ENCODE assay signal across 39 cellular contexts in the genomic region with DNA sequence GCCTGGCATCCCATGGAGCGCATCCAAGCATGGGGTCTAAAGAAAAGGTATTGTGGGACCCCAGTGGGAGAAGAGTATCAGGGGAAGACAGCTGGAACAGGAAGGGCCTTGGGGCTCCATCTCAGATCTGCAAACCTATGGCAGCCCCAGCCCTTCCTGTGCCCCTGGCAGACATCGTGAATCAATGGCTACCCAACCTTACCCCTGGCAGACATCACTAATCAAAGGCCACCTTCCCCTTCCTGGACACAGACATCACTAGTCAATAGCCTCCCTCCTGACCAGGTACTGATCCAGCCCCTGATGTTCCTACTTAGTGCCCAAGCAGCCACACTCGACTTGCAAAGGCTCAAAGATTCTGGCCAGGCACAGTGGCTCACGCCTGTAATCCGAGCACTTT. TPM values are rescaled to one million over a fixed set of nuclear protein-coding genes. Genes with fewer than 3 reads are reported as not detected.
"Had no signal": no experiment of that assay in that cellular context is flagged by ENCODE, and none has a peak within 500 bp of the region (broad histone marks: within the 10 kb centered on the region; RNA-seq: fewer than 3 reads in every experiment).

No MANE protein-coding gene starts in this region.

- H3K9me3 ChIP-seq: MG63 had no signal

- H3K4me3 ChIP-seq: MG63 had no signal

- DNase-seq: Karpas-422, Kasumi-1, MG63, MM.1S, MV-4-11, NCI-H1048, NCI-H1092, NCI-H1092 treated with DMSO at 0.1 percent for 48 hours, NCI-H1105, NCI-H1105 treated with DMSO at 0.1 percent for 48 hours, NCI-H1417, NCI-H1417 treated with DMSO at 0.1 percent for 48 hours, NCI-H1436, NCI-H1436 treated with DMSO at 0.1 percent for 48 hours, NCI-H146, NCI-H1694, NCI-H1694 treated with DMSO at 0.1 percent for 48 hours, NCI-H187, NCI-H187 treated with DMSO at 0.1 percent for 48 hours, NCI-H1930, NCI-H2029, NCI-H2029 treated with DMSO at 0.1 percent for 48 hours, NCI-H2081, NCI-H2081 treated with DMSO at 0.1 percent for 48 hours, NCI-H2107, NCI-H2171, NCI-H2171 treated with DMSO at 0.1 percent for 48 hours, NCI-H2227 treated with DMSO at 0.1 percent for 48 hours, NCI-H226, NCI-H345, NCI-H446, NCI-H446 treated with DMSO at 0.1 percent for 48 hours, NCI-H510A, NCI-H510A treated with DMSO at 0.1 percent for 48 hours, NCI-H524 had no signal

- H3K36me3 ChIP-seq: MG63 had no signal

RNA-seq across cellular contexts. Expression of a gene that starts 15.8 kb away (rescaled TPM):
- total RNA-seq: LHCN-M2, M059J, MCF 10A, NCI-H460 had no signal
